ENCODE assay signal across 9 cellular contexts in the genomic region with DNA sequence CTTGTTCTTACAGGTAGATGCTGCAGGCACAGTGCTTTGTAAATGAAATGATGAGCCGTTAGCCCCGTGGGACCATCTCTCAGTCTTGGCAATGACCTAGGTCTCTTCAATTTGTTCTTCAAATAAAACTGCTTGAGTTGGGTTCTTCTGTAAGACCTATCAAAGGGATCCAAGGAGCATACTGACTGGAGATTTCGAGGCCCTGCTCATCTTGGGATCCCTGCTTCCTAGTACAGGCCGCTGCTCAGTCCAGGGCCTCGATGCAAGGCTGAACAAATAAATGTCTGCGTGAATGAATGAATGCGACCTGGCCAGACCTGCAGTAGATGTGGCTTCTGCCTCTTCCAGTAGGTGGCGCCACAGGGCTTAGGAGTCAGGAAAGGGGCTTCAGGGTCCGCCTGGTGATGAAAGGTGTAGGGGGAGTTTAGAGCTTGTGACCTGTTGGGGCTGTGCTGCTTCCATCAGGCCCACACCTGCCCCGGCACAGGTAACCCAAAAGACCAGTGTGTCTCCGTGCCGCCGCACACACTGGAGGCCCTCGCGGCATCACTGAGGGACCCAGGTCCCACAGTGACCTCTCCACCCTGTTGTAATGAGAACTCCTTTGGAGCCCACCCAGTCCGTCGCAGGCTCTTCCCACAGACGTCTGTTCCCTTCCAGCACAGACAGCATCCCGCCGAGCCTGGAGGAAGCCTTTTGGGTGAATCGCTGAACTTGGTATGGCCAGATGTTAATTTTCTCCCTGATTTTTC. TPM values are rescaled to one million over a fixed set of nuclear protein-coding genes. Genes with fewer than 3 reads are reported as not detected.
DNase-seq lines count a peak whose midpoint lies in the region; ATAC-seq and TF ChIP-seq lines count a peak whose summit lies in the region.
"Had no signal": no experiment of that assay in that cellular context is flagged by ENCODE, and none has a peak within 500 bp of the region (broad histone marks: within the 10 kb centered on the region; RNA-seq: fewer than 3 reads in every experiment).

No MANE protein-coding gene starts in this region.

- no peaks in the 10 kb centered on the region for H3K9me3 ChIP-seq in OCI-LY3 (ENCODE audit: insufficient read depth, low read length)

- H3K4me1 Mint-ChIP-seq in HFFc6 (ENCODE audit: low read depth), result peaks cover 46% of the 10 kb centered on the region
- H3K4me1 Mint-ChIP-seq in MCF 10A (ENCODE audit: insufficient read depth, unreplicated experiment), result no peaks in the 10 kb centered on the region

- no peak for ATAC-seq in HG02610 (IDR thresholded peaks at IDR 0.05; ENCODE audit: unreplicated experiment)
- ATAC-seq: naive thymus-derived CD4-positive, alpha-beta T cell had no signal

- intact Hi-C loops in MCF 10A (cut with micrococcal nuclease), result loop anchor here (1.0 to 5.0 kb wide), 3 partner anchors 210 to 526 kb away; no protein-coding TSS in a partner anchor

- H3K27ac ChIP-seq in OCI-LY3 (ENCODE audit: low read length), result no peak overlapping the region

- H3K4me2 ChIP-seq in OCI-LY3 (ENCODE audit: low read length), result no peak overlapping the region

- H3K36me3 Mint-ChIP-seq in HFFc6 (ENCODE audit: low read depth) (peaks cover 4% of the 10 kb centered on the region; the same call in 1 of the 2 replicates), MCF 10A (ENCODE audit: insufficient read depth, unreplicated experiment) (no peaks in the 10 kb centered on the region)

- H3K27ac Mint-ChIP-seq in HFFc6, result no peak overlapping the region
- no peak overlapping the region for H3K27ac Mint-ChIP-seq in MCF 10A (ENCODE audit: low read depth, unreplicated experiment)
- H3K27ac Mint-ChIP-seq: naive thymus-derived CD4-positive, alpha-beta T cell had no signal

- DNase-seq in CMK (ENCODE audit: low read depth), result peak; percentile 20
- no peak for DNase-seq in HFFc6
- DNase-seq in MCF 10A (ENCODE audit: unreplicated experiment), result peak; percentile 67
- DNase-seq in kidney glomerular epithelial cell (lab: John Stamatoyannopoulos, UW), result peak; percentile 39
- peak; percentile 78 for DNase-seq in stimulated activated CD8-positive, alpha-beta memory T cell treated with anti-CD3 and anti-CD28 coated beads, Interleukin-4, amount 100 ng/mL, for 48 hours
- DNase-seq in effector CD4-positive, alpha-beta T cell, result no peak

- H3K4me1 ChIP-seq in OCI-LY3 (ENCODE audit: low read length), result no peaks in the 10 kb centered on the region

- CTCF ChIA-PET in MCF 10A (lab: Yijun Ruan, JAX), result interaction anchor here (0.6 to 2.7 kb wide), 14 partner anchors 9 to 624 kb away, joined by 3 to 13 read pairs (median 4); no protein-coding TSS in a partner anchor

- H3K4me3 Mint-ChIP-seq in HFFc6 (no peak overlapping the region), MCF 10A (ENCODE audit: unreplicated experiment) (no peak overlapping the region)
- H3K4me3 Mint-ChIP-seq: naive thymus-derived CD4-positive, alpha-beta T cell had no signal

- H3K79me2 ChIP-seq in OCI-LY3 (ENCODE audit: low read length), result no peaks in the 10 kb centered on the region

- H2AFZ ChIP-seq in OCI-LY3 (ENCODE audit: low read depth, low read length), result no peak overlapping the region

- H3K36me3 ChIP-seq in OCI-LY3 (replicated peaks; ENCODE audit: low read depth, low read length), result no peaks in the 10 kb centered on the region

- peaks cover 41% of the 10 kb centered on the region for H3K27me3 ChIP-seq in OCI-LY3 (ENCODE audit: low read depth, low read length)

- H3K9me3 Mint-ChIP-seq in HFFc6, result no peaks in the 10 kb centered on the region
- H3K9me3 Mint-ChIP-seq in MCF 10A (ENCODE audit: unreplicated experiment), result no peaks in the 10 kb centered on the region
- H3K9me3 Mint-ChIP-seq: naive thymus-derived CD4-positive, alpha-beta T cell had no signal

- no peaks in the 10 kb centered on the region for H4K20me1 ChIP-seq in OCI-LY3 (ENCODE audit: insufficient read depth, low read length)

- H3K4me3 ChIP-seq in OCI-LY3 (ENCODE audit: low read length), result no peak overlapping the region

- H3K27me3 Mint-ChIP-seq in HFFc6 (ENCODE audit: insufficient read depth), result peaks cover 3% of the 10 kb centered on the region
- H3K27me3 Mint-ChIP-seq in MCF 10A (ENCODE audit: insufficient read depth, unreplicated experiment), result peaks cover 26% of the 10 kb centered on the region

- TF ChIP-seq CTCF in HFFc6 (IDR thresholded peaks at IDR 0.05) (peak; percentile 93), OCI-LY3 (IDR thresholded peaks at IDR 0.05; ENCODE audit: low read depth, low read length) (peak; percentile 86), MCF 10A (IDR thresholded peaks at IDR 0.05; ENCODE audit: unreplicated experiment) (peak; percentile 94)

- no peak overlapping the region for H3K9ac ChIP-seq in OCI-LY3 (ENCODE audit: low read length)

- BruUV-seq in MCF 10A (replicated peaks; lab: Mats Ljungman, UMichigan), result no TSS peak

- POLR2A ChIA-PET in MCF 10A (lab: Yijun Ruan, JAX), result no interaction called here

RNA-seq across cellular contexts. Expression of a gene that starts 4.4 kb away (rescaled TPM):
- total RNA-seq in HFFc6 (2021; fragmentation: NEBNext Ultra II Directional; extraction: Animal tissue kit (Norgen Biotek cat#: 25700)), result 10 to 100 TPM in 4 of 6 experiments, 1 to 10 TPM in 2; 6.7 to 11.5 (median 10.6) TPM
- total RNA-seq in MCF 10A (2022), result not detected in 2 replicates

RNA-seq across cellular contexts. Expression of a gene that starts 53.0 kb away (rescaled TPM):
- 10 to 100 TPM; 12.6 to 16.4 (median 14.5) TPM for total RNA-seq in HFFc6 (2021; fragmentation: NEBNext Ultra II Directional; extraction: Animal tissue kit (Norgen Biotek cat#: 25700))
- 5.5 and 6.0 TPM in 2 replicates for total RNA-seq in MCF 10A (2022)

Comparison
In these comparisons a context has a peak if more than half of its experiments do, and no peak if none do; other contexts are left out.
1. DNase-seq: peak in CMK (single experiment), MCF 10A (single experiment), kidney glomerular epithelial cell (single experiment) and stimulated activated CD8-positive, alpha-beta memory T cell treated with anti-CD3 and anti-CD28 coated beads, Interleukin-4, amount 100 ng/mL, for 48 hours (single experiment); none in HFFc6 (single experiment) and effector CD4-positive, alpha-beta T cell (single experiment).
2. Peak in every context shown above with its lines, with median percentiles within 50 percentile points of each other: CTCF ChIP-seq.